ENCODE assay signal across 27 cellular contexts in genomic region chr12:76226956-76227355, GRCh38.
"Had no signal": no experiment of that assay in that cellular context is flagged by ENCODE, and none has a peak within 500 bp of the region (broad histone marks: within the 10 kb centered on the region; RNA-seq: fewer than 3 reads in every experiment).

No MANE protein-coding gene starts in this region.

- H3K4me1 ChIP-seq: esophagus muscularis mucosa, heart right ventricle, psoas muscle, sigmoid colon, spleen, suprapubic skin, transverse colon, upper lobe of right lung, uterus had no signal

- H3K4me3 ChIP-seq: esophagus muscularis mucosa, heart right ventricle, lung, ovary, psoas muscle, sigmoid colon, skin epidermis, spleen, suprapubic skin, transverse colon, upper lobe of right lung, uterus had no signal

- H3K36me3 ChIP-seq: esophagus muscularis mucosa, heart right ventricle, ovary, sigmoid colon, spleen, suprapubic skin, transverse colon, upper lobe of right lung, uterus had no signal

- ATAC-seq: heart right ventricle; naive thymus-derived CD8-positive, alpha-beta T cell; psoas muscle; right cardiac atrium; stimulated activated naive B cell treated with anti-CD40 and anti-IgM and Interleukin-4, amounts not matched to agents 10 μg/mL and 1 μg/mL and 100 μg/mL, for 72 hours; stimulated activated naive CD8-positive, alpha-beta T cell treated with anti-CD3 and anti-CD28 coated beads, Interleukin-15, amount 100 ng/mL, for 72 hours; upper lobe of right lung had no signal

- FAIRE-seq: islet of Langerhans had no signal

- H3K9me3 ChIP-seq: esophagus muscularis mucosa, heart right ventricle, ovary, psoas muscle, sigmoid colon, spleen, suprapubic skin, transverse colon, upper lobe of right lung, uterus had no signal

- DNase-seq: cerebellar nuclear complex; cortex of kidney; foreskin melanocyte; glutamatergic neuron; heart right ventricle; hippocampal formation; kidney glomerular epithelial cell; midbrain; naive thymus-derived CD8-positive, alpha-beta T cell; nephron progenitor cell; nucleus accumbens; ovary; posterior cingulate gyrus; psoas muscle; right cardiac atrium; sigmoid colon; spleen; stimulated activated naive B cell treated with anti-CD40 and anti-IgM and Interleukin-4, amounts not matched to agents 10 μg/mL and 1 μg/mL and 100 μg/mL, for 72 hours; stimulated activated naive CD8-positive, alpha-beta T cell treated with anti-CD3 and anti-CD28 coated beads, Interleukin-15, amount 100 ng/mL, for 72 hours; transverse colon; upper lobe of right lung; uterus had no signal

- H3K27ac ChIP-seq: esophagus muscularis mucosa, heart right ventricle, ovary, psoas muscle, sigmoid colon, skin epidermis, spleen, suprapubic skin, transverse colon, upper lobe of right lung, uterus had no signal

- H3K27me3 ChIP-seq: esophagus muscularis mucosa, heart right ventricle, ovary, sigmoid colon, spleen, suprapubic skin, transverse colon, upper lobe of right lung, uterus had no signal
